Comparison of ENCODE assay signal across 20 cellular contexts in the genomic region with DNA sequence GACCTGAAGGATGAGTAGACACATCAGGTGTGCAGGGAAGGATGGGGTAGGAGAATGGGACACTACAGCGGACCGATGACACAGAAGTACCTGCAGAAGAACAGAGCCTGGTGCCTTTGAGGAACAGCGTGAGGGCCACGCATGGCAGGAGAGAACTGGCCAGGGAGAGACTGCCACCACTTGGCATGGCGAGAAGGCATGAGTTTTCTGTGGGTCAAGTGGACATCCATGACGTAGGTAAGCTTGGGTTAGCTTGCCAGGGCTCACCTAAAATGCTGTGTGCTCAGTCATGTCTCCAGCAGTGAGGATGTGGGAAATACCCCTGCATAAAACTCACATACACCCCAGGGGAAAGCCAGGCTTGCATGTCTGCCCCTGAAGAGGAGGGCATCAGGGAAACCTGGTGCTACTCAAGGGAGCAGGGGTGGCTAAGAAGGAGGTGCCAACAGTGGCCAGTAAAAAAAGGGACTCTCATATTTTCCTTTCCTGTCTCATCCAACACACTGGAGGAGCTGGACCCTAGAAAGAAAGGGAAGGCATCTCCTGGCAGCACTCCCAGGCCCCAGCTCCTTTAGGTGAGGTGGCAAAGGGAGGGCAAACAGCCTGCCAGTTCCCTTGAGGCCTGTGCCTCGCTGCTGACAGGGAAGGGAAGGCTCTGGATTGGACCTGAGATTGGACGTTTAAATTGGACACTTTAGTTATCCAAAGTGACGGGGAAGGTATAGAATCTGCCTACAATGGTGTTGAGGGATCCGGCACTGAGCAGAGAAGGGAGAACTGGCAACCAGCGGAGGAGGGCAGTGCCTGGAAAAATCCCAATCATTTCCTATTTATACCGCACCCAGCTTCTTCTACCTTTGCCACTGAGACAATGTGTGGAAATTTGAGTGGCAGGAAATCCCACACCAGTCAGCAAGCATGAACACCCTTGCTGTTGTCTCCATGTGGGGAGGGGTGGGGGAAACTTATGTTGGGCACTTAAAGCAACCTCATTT.
DNase-seq lines count a peak whose midpoint lies in the region; ATAC-seq, FAIRE-seq and TF ChIP-seq lines count a peak whose summit lies in the region.
"Had no signal": no experiment of that assay in that cellular context is flagged by ENCODE, and none has a peak within 500 bp of the region (broad histone marks: within the 10 kb centered on the region; RNA-seq: fewer than 3 reads in every experiment).

No MANE protein-coding gene starts in this region.

- H4K5ac ChIP-seq in H1 (ENCODE audit: insufficient read length, low read depth, low read length), result no peak overlapping the region

- H3K36me3 ChIP-seq in heart left ventricle (peaks cover 0 to 4% (median 0%) of the 10 kb centered on the region in 9 donors), left ventricle myocardium inferior (no peaks in the 10 kb centered on the region), H1 (ENCODE audit: control insufficient read depth in 2 of 4, insufficient read depth in 4 of 4, low read length in 3 of 4) (peaks cover 0 to 2% (median under 1%) of the 10 kb centered on the region in 4 experiments; a peak in 2 of 8 replicates), neural progenitor cell (no peaks in the 10 kb centered on the region)
- H3K36me3 ChIP-seq in CD4-positive, alpha-beta memory T cell (ENCODE audit: insufficient read depth, low read length), result no peaks in the 10 kb centered on the region

- H3K27ac ChIP-seq in heart left ventricle (peak overlapping the region in 1 of 12 donors; percentile 67), left ventricle myocardium inferior (replicated peaks) (no peak overlapping the region), H1 (ENCODE audit: low read depth, low read length) (no peak overlapping the region), neural progenitor cell (no peak overlapping the region)
- H3K27ac ChIP-seq in CD4-positive, alpha-beta memory T cell (ENCODE audit: low read depth, low read length), result no peak overlapping the region
- H3K27ac ChIP-seq: BLaER1, HL-60, PC-9 had no signal

- no peaks in the 10 kb centered on the region for H3K23me2 ChIP-seq in H1 (ENCODE audit: low read depth, low read length)

- no peak overlapping the region for H3K4ac ChIP-seq in H1 (replicated peaks; ENCODE audit: insufficient read length, low read depth, low read length)

- 69 to 74% (median 71%) methylated on average over 12 of the region's 12 CpGs for WGBS in heart left ventricle, 4 donors
- WGBS in H1 (ENCODE audit: extremely low coverage in 1 of 2, insufficient coverage in 1 of 2, insufficient read length in 1 of 2, insufficient replicate concordance in 2 of 2, low coverage in 1 of 2, low lambda C conversion rate in 2 of 2, missing lambda C conversion rate in 1 of 2), 2 experiments, result 90% methylated on average over 12 of the region's 12 CpGs; no CpG with 5 or more reads in 1 of the 2 experiments

- no peak overlapping the region for H3K4me2 ChIP-seq in H1 (ENCODE audit: insufficient read depth in 1 of 2, low read depth in 2 of 2, low read length in 2 of 2)
- H3K4me2 ChIP-seq in neural progenitor cell, result no peak overlapping the region
- H3K4me2 ChIP-seq: BLaER1, GM23338, PC-9 had no signal

- DNase-seq in heart left ventricle, result no peak
- DNase-seq in left ventricle myocardium inferior, result no peak
- no peak for DNase-seq in H1 (ENCODE audit: low read depth in 1 of 2, low spot score in 2 of 2)
- no peak for DNase-seq in neural progenitor cell (ENCODE audit: low spot score)
- no peak for DNase-seq in CD4-positive, alpha-beta memory T cell
- DNase-seq: CD8-positive, alpha-beta memory T cell; DND-41; GF-D8; NCI-H1417; NCI-H187 treated with DMSO at 0.1 percent for 48 hours; NCI-H748 treated with DMSO at 0.1 percent for 48 hours; PC-9 had no signal

- POLR2A ChIA-PET in H1 (lab: Charles Lee; ENCODE audit: partially characterized antibody), result no interaction called here
- POLR2A ChIA-PET in CD4-positive, alpha-beta memory T cell (lab: Charles Lee; ENCODE audit: partially characterized antibody), result interaction anchor here (0.5 kb wide), 1 partner anchor 174 kb away, joined by 3 read pairs; no protein-coding TSS in a partner anchor

- H3K9ac ChIP-seq in H1 (replicated peaks in 1 of 4; ENCODE audit: extremely low read depth in 1 of 4, low read depth in 3 of 4, low read length in 3 of 4) (no peak overlapping the region), neural progenitor cell (no peak overlapping the region)
- H3K9ac ChIP-seq: BLaER1 had no signal

- H2AFZ ChIP-seq in H1 (ENCODE audit: low read length), result no peak overlapping the region
- no peak overlapping the region for H2AFZ ChIP-seq in neural progenitor cell (replicated peaks)
- H2AFZ ChIP-seq: GM23338, PC-9 had no signal

- H2AK5ac ChIP-seq in H1 (ENCODE audit: low read depth, low read length), result peak overlapping the region; percentile 45; the same call in 1 of the 2 replicates

- no peak overlapping the region for H2BK120ac ChIP-seq in H1 (replicated peaks; ENCODE audit: low read depth, low read length)

- peaks cover 51% of the 10 kb centered on the region for H3F3A ChIP-seq in neural progenitor cell (ENCODE audit: low read depth)

- H3K36me3 Mint-ChIP-seq in neural progenitor cell, result peaks cover 44% of the 10 kb centered on the region
- H3K36me3 Mint-ChIP-seq in CD4-positive, alpha-beta memory T cell, result no peaks in the 10 kb centered on the region
- H3K36me3 Mint-ChIP-seq: CD8-positive, alpha-beta memory T cell had no signal

- H3K27me3 ChIP-seq in heart left ventricle (no peaks in the 10 kb centered on the region), left ventricle myocardium inferior (ENCODE audit: low read depth) (no peaks in the 10 kb centered on the region), H1 (replicated peaks in 1 of 4; ENCODE audit: control insufficient read depth in 3 of 4, extremely low read depth in 1 of 4, insufficient read depth in 3 of 4, low read length in 3 of 4) (peaks cover 0 to 1% (median 0%) of the 10 kb centered on the region in 4 experiments; a peak in 2 of 7 replicates), neural progenitor cell (no peaks in the 10 kb centered on the region)
- no peaks in the 10 kb centered on the region for H3K27me3 ChIP-seq in CD4-positive, alpha-beta memory T cell (ENCODE audit: insufficient read depth, low read length)
- H3K27me3 ChIP-seq: BLaER1 had no signal

- H3K4me1 Mint-ChIP-seq in neural progenitor cell, result peaks cover 55% of the 10 kb centered on the region
- H3K4me1 Mint-ChIP-seq in CD4-positive, alpha-beta memory T cell, result no peaks in the 10 kb centered on the region
- H3K4me1 Mint-ChIP-seq: CD8-positive, alpha-beta memory T cell had no signal

- H3K14ac ChIP-seq in H1 (ENCODE audit: insufficient read length), result no peak overlapping the region

- TF ChIP-seq POLR2A in heart left ventricle (IDR thresholded peaks at IDR 0.05) (no peak), H1 (IDR thresholded peaks at IDR 0.05; ENCODE audit: control extremely low read depth in 1 of 2, low read depth in 2 of 2, low read length in 2 of 2) (no peak)

- peaks cover 0 to 30% (median 7%) of the 10 kb centered on the region in 12 donors for H3K4me1 ChIP-seq in heart left ventricle
- peaks cover 31% of the 10 kb centered on the region for H3K4me1 ChIP-seq in left ventricle myocardium inferior
- H3K4me1 ChIP-seq in H1 (replicated peaks in 1 of 4; ENCODE audit: control insufficient read depth in 3 of 4, insufficient read depth in 4 of 4, low read length in 3 of 4), result peaks cover 0 to 11% (median 4%) of the 10 kb centered on the region in 4 experiments; a peak in 5 of 7 replicates
- peaks cover 55% of the 10 kb centered on the region for H3K4me1 ChIP-seq in neural progenitor cell
- H3K4me1 ChIP-seq in CD4-positive, alpha-beta memory T cell (ENCODE audit: insufficient read depth, low read length), result no peaks in the 10 kb centered on the region

- no peak overlapping the region for H3K4me3 Mint-ChIP-seq in neural progenitor cell
- no peak overlapping the region for H3K4me3 Mint-ChIP-seq in CD4-positive, alpha-beta memory T cell
- H3K4me3 Mint-ChIP-seq: CD8-positive, alpha-beta memory T cell; GM23338 had no signal

- no peak overlapping the region for H4K91ac ChIP-seq in H1 (replicated peaks; ENCODE audit: insufficient read length, low read length)

- intact Hi-C loops in heart left ventricle (cut with DNase I) (loop anchor here in 4 of 10 donors (5.0 to 10.0 kb wide), 4 partner anchors 113 to 851 kb away; a partner anchor contains a TSS), left ventricle myocardium inferior (cut with micrococcal nuclease) (loop anchor here (10.0 kb wide), 1 partner anchor 493 kb away; no protein-coding TSS in a partner anchor)
- intact Hi-C loops in CD4-positive, alpha-beta memory T cell (cut with micrococcal nuclease), result no loop called here

- H3K27me3 Mint-ChIP-seq in neural progenitor cell (ENCODE audit: insufficient read depth, low read depth), result peaks cover 2% of the 10 kb centered on the region
- peaks cover 2 to 5% of the 10 kb centered on the region in 2 donors for H3K27me3 Mint-ChIP-seq in CD4-positive, alpha-beta memory T cell

- H4K8ac ChIP-seq in H1 (ENCODE audit: extremely low read depth, insufficient read depth, low read length), result no peak overlapping the region

- no peaks in the 10 kb centered on the region for H3K79me1 ChIP-seq in H1 (ENCODE audit: low read depth, low read length)

- no peak for TF ChIP-seq EP300 in H1 (IDR thresholded peaks at IDR 0.05; ENCODE audit: borderline replicate concordance in 1 of 2, low read depth in 2 of 2, low read length in 2 of 2)

- no peak overlapping the region for H3K56ac ChIP-seq in H1 (replicated peaks; ENCODE audit: insufficient read length, low read depth, low read length)

- no peak overlapping the region for H2BK20ac ChIP-seq in H1 (ENCODE audit: low read length)

- TF ChIP-seq RAD21 in H1 (IDR thresholded peaks at IDR 0.05 in 1 of 2, conservative IDR thresholded peaks at IDR 0.05 in 1 of 2; ENCODE audit: low read depth in 2 of 2, low read length in 2 of 2), result no peak

- 0 out of 2 replicates have a peak overlapping the region, but pooled peaks have one; percentile 6 for H2BK12ac ChIP-seq in H1 (ENCODE audit: low read depth, low read length)

- H3K23ac ChIP-seq in H1 (ENCODE audit: insufficient read length), result no peak overlapping the region

- no peaks in the 10 kb centered on the region for H3K9me3 ChIP-seq in heart left ventricle
- no peaks in the 10 kb centered on the region for H3K9me3 ChIP-seq in left ventricle myocardium inferior (replicated peaks)
- H3K9me3 ChIP-seq in H1 (ENCODE audit: insufficient read depth in 2 of 2, low read depth in 1 of 2, low read length in 1 of 2), result no peaks in the 10 kb centered on the region
- H3K9me3 ChIP-seq in neural progenitor cell (ENCODE audit: low read depth), result no peaks in the 10 kb centered on the region
- no peaks in the 10 kb centered on the region for H3K9me3 ChIP-seq in CD4-positive, alpha-beta memory T cell (ENCODE audit: control insufficient read depth in 1 of 2, low read length in 2 of 2)
- H3K9me3 ChIP-seq: BLaER1 had no signal

- ATAC-seq in heart left ventricle (peak in 3 of 4 donors; percentile 58 to 79 (median 71)), GM21447 (IDR thresholded peaks at IDR 0.05; ENCODE audit: unreplicated experiment) (no peak), GM21737 (IDR thresholded peaks at IDR 0.05; ENCODE audit: unreplicated experiment) (no peak)
- ATAC-seq: GM23338 had no signal

- H3K4me3 ChIP-seq in heart left ventricle (no peak overlapping the region), left ventricle myocardium inferior (no peak overlapping the region), H1 (ENCODE audit: extremely low read depth in 1 of 4, insufficient read depth in 2 of 4, low read depth in 3 of 4, low read length in 4 of 4) (no peak overlapping the region), neural progenitor cell (no peak overlapping the region)
- H3K4me3 ChIP-seq in CD4-positive, alpha-beta memory T cell (ENCODE audit: low read length in 2 of 2), result no peak overlapping the region
- H3K4me3 ChIP-seq: BLaER1, GM23338, PC-9 had no signal

- no peak for FAIRE-seq in H1 (lab: Jason Lieb, UNC)
- FAIRE-seq: A204.1, GM12892, HTR-8/SVneo had no signal

- H2BK15ac ChIP-seq in H1 (ENCODE audit: low read length), result no peak overlapping the region

- no peaks in the 10 kb centered on the region for H4K20me1 ChIP-seq in H1 (replicated peaks in 1 of 2; ENCODE audit: control insufficient read depth in 1 of 2, insufficient read depth in 2 of 2, low read length in 2 of 2)
- H4K20me1 ChIP-seq in neural progenitor cell (ENCODE audit: low read depth), result peaks cover 74% of the 10 kb centered on the region
- H4K20me1 ChIP-seq: BLaER1 had no signal

- H3K9me3 Mint-ChIP-seq in neural progenitor cell, result no peaks in the 10 kb centered on the region
- no peaks in the 10 kb centered on the region for H3K9me3 Mint-ChIP-seq in CD4-positive, alpha-beta memory T cell
- H3K9me3 Mint-ChIP-seq: GM23338 had no signal

- H3K79me2 ChIP-seq in H1 (ENCODE audit: control insufficient read depth in 1 of 2, insufficient read depth in 2 of 2, low read length in 2 of 2) (no peaks in the 10 kb centered on the region), neural progenitor cell (ENCODE audit: low read depth) (peaks cover 23% of the 10 kb centered on the region)

- no peak for TF ChIP-seq CTCF in heart left ventricle (IDR thresholded peaks at IDR 0.05)
- no peak for TF ChIP-seq CTCF in left ventricle myocardium inferior (IDR thresholded peaks at IDR 0.05; ENCODE audit: borderline replicate concordance)
- no peak for TF ChIP-seq CTCF in H1 (IDR thresholded peaks at IDR 0.05; ENCODE audit: control extremely low read depth in 1 of 3, insufficient read depth in 1 of 3, low read depth in 1 of 3, low read length in 3 of 3)
- TF ChIP-seq CTCF in neural progenitor cell (IDR thresholded peaks at IDR 0.05), result no peak

- CTCF ChIA-PET in H1 (lab: Charles Lee; ENCODE audit: partially characterized antibody), result interaction anchor here (0.6 to 9.2 kb wide), 16 partner anchors 9 to 1219 kb away, joined by 3 to 117 read pairs (median 4); no protein-coding TSS in a partner anchor
- CTCF ChIA-PET in CD4-positive, alpha-beta memory T cell (lab: Charles Lee; ENCODE audit: partially characterized antibody), result interaction anchor here (1.2 kb wide), 1 partner anchor 9 kb away, joined by 3 read pairs; no protein-coding TSS in a partner anchor

- H3K27ac Mint-ChIP-seq in neural progenitor cell, result peak overlapping the region; percentile 50
- H3K27ac Mint-ChIP-seq in CD4-positive, alpha-beta memory T cell, result no peak overlapping the region
- H3K27ac Mint-ChIP-seq: GM23338 had no signal

- no peak overlapping the region for H2BK5ac ChIP-seq in H1 (ENCODE audit: low read depth, low read length)

- no peak overlapping the region for H3K18ac ChIP-seq in H1 (ENCODE audit: extremely low read depth, low read length)

Comparison
In these comparisons a context has a peak if more than half of its experiments do, and no peak if none do; other contexts are left out.
1. ATAC-seq: peak in heart left ventricle (3 of 4); none in GM21447 (single experiment) and GM21737 (single experiment).